8 cellular contexts compared by ENCODE assay signal in genomic region chr2:128027278-128027800, GRCh38. TPM values are rescaled to one million over a fixed set of nuclear protein-coding genes. Genes with fewer than 3 reads are reported as not detected.
DNase-seq lines count a peak whose midpoint lies in the region; ATAC-seq and TF ChIP-seq lines count a peak whose summit lies in the region.

No MANE protein-coding gene starts in this region.

- intact Hi-C loops in activated T-helper 1 cell treated with anti-CD3 and anti-CD28 coated beads, Interleukin-12 subunit alpha, Interleukin-12 subunit beta, Interleukin-2, Interleukin-4 antibody, amounts not matched to agents 30 ng/mL and 10 ng/mL and 1 ng/mL, durations not matched to agents 14 hours and 24 hours and 36 hours (cut with micrococcal nuclease), result loop anchor here (1.0 to 10.0 kb wide), 5 partner anchors 141 to 943 kb away; partner anchors contain the start of genes IWS1 and SFT2D3

- H3K79me2 ChIP-seq in GM23338 (replicated peaks; ENCODE audit: insufficient read depth), result peaks cover 45% of the 10 kb centered on the region
- peaks cover 43% of the 10 kb centered on the region for H3K79me2 ChIP-seq in Karpas-422 (ENCODE audit: low read length)
- H3K79me2 ChIP-seq in fibroblast of lung (ENCODE audit: control insufficient read depth, insufficient read depth, low read length), result peaks cover 22% of the 10 kb centered on the region

- H3K9me2 ChIP-seq in GM23338 (ENCODE audit: insufficient read depth) (no peaks in the 10 kb centered on the region; the same call in 1 of the 2 replicates), Karpas-422 (replicated peaks; ENCODE audit: insufficient read depth, low read length) (no peaks in the 10 kb centered on the region)

- no peak for TF ChIP-seq POLR2A in Peyer's patch (IDR thresholded peaks at IDR 0.05)

- no peak for TF ChIP-seq CTCF in GM23338 (conservative IDR thresholded peaks at IDR 0.05; ENCODE audit: low read depth in 2 of 2)
- TF ChIP-seq CTCF in Peyer's patch (IDR thresholded peaks at IDR 0.05), result no peak
- no peak for TF ChIP-seq CTCF in fibroblast of lung (conservative IDR thresholded peaks at IDR 0.05 in 1 of 2, IDR thresholded peaks at IDR 0.05 in 1 of 2; ENCODE audit: low read depth in 1 of 2, low read length in 2 of 2)

- peaks cover 11% of the 10 kb centered on the region for H3K36me3 ChIP-seq in GM23338 (ENCODE audit: insufficient read depth)
- no peaks in the 10 kb centered on the region for H3K36me3 ChIP-seq in Karpas-422 (ENCODE audit: insufficient read depth, low read length)
- H3K36me3 ChIP-seq in Peyer's patch, result peaks cover 0 to 4% (median 0%) of the 10 kb centered on the region in 3 donors
- no peaks in the 10 kb centered on the region for H3K36me3 ChIP-seq in fibroblast of lung (ENCODE audit: control insufficient read depth, insufficient read depth, low read length)

- H3K36me3 Mint-ChIP-seq in GM23338 (ENCODE audit: low read depth) (peaks cover 15% of the 10 kb centered on the region; the same call in 2 of the 3 replicates), naive B cell (no peaks in the 10 kb centered on the region)
- peaks cover 10% of the 10 kb centered on the region for H3K36me3 Mint-ChIP-seq in activated T-helper 1 cell treated with anti-CD3 and anti-CD28 coated beads, Interleukin-12 subunit alpha, Interleukin-12 subunit beta, Interleukin-2, Interleukin-4 antibody, amounts not matched to agents 30 ng/mL and 10 ng/mL and 1 ng/mL, durations not matched to agents 14 hours and 24 hours and 36 hours (ENCODE audit: low read depth)

- peaks cover 11% of the 10 kb centered on the region for H3K4me1 ChIP-seq in GM23338 (ENCODE audit: insufficient read depth)
- peaks cover 24% of the 10 kb centered on the region for H3K4me1 ChIP-seq in Karpas-422 (ENCODE audit: low read length)
- peaks cover 0 to 16% (median 5%) of the 10 kb centered on the region in 4 donors for H3K4me1 ChIP-seq in Peyer's patch
- no peaks in the 10 kb centered on the region for H3K4me1 ChIP-seq in fibroblast of lung (ENCODE audit: control insufficient read depth, extremely low read depth, insufficient read depth, low read length)

- H3K4me1 Mint-ChIP-seq in GM23338, result peaks cover 7% of the 10 kb centered on the region
- H3K4me1 Mint-ChIP-seq in activated T-helper 1 cell treated with anti-CD3 and anti-CD28 coated beads, Interleukin-12 subunit alpha, Interleukin-12 subunit beta, Interleukin-2, Interleukin-4 antibody, amounts not matched to agents 30 ng/mL and 10 ng/mL and 1 ng/mL, durations not matched to agents 14 hours and 24 hours and 36 hours (ENCODE audit: low read depth), result peaks cover 23% of the 10 kb centered on the region
- peaks cover 11 to 22% (median 22%) of the 10 kb centered on the region in 3 donors for H3K4me1 Mint-ChIP-seq in naive B cell

- ATAC-seq in GM23338, result peak; percentile 85
- peak; percentile 74 to 81 for ATAC-seq in naive B cell (ENCODE audit: low read depth in 2 of 2)

- peaks cover 8% of the 10 kb centered on the region for H3K9me3 ChIP-seq in Karpas-422 (ENCODE audit: low read length)
- no peaks in the 10 kb centered on the region for H3K9me3 ChIP-seq in Peyer's patch
- H3K9me3 ChIP-seq in fibroblast of lung (ENCODE audit: control insufficient read depth, insufficient read depth, low read depth, low read length), result no peaks in the 10 kb centered on the region

- no peak overlapping the region for H3K27ac ChIP-seq in GM23338 (ENCODE audit: low read depth)
- H3K27ac ChIP-seq in Karpas-422 (ENCODE audit: low read length), result peak overlapping the region; percentile 75
- peak overlapping the region; percentile 96 to 98 (median 97) for H3K27ac ChIP-seq in Peyer's patch
- peak overlapping the region; percentile 83 for H3K27ac ChIP-seq in fibroblast of lung (ENCODE audit: insufficient read depth, low read length)

- H3K4me3 Mint-ChIP-seq in GM23338, result peak overlapping the region; percentile 95; the same call in 2 of the 3 replicates
- H3K4me3 Mint-ChIP-seq in activated T-helper 1 cell treated with anti-CD3 and anti-CD28 coated beads, Interleukin-12 subunit alpha, Interleukin-12 subunit beta, Interleukin-2, Interleukin-4 antibody, amounts not matched to agents 30 ng/mL and 10 ng/mL and 1 ng/mL, durations not matched to agents 14 hours and 24 hours and 36 hours, result peak overlapping the region; percentile 87
- H3K4me3 Mint-ChIP-seq in naive B cell, result peak overlapping the region; percentile 84 to 96 (median 94)

- H3K27me3 ChIP-seq in GM23338 (ENCODE audit: insufficient read depth), result peaks cover 8% of the 10 kb centered on the region; the same call in 1 of the 2 replicates
- no peaks in the 10 kb centered on the region for H3K27me3 ChIP-seq in Karpas-422 (ENCODE audit: low read length)
- H3K27me3 ChIP-seq in Peyer's patch, result no peaks in the 10 kb centered on the region
- H3K27me3 ChIP-seq in fibroblast of lung (ENCODE audit: control insufficient read depth, insufficient read depth, low read length), result no peaks in the 10 kb centered on the region

- H3K4me3 ChIP-seq in GM23338, result peak overlapping the region; percentile 99
- peak overlapping the region; percentile 85 for H3K4me3 ChIP-seq in Karpas-422 (ENCODE audit: low read length)
- peak overlapping the region; percentile 84 to 99 (median 92) for H3K4me3 ChIP-seq in Peyer's patch
- peak overlapping the region; percentile 55 to 88 (median 83) for H3K4me3 ChIP-seq in fibroblast of lung (replicated peaks in 1 of 4; ENCODE audit: control extremely low read depth in 1 of 4, insufficient read depth in 1 of 4, low read depth in 3 of 4, low read length in 4 of 4)

- peaks cover 10% of the 10 kb centered on the region for H3K9me3 Mint-ChIP-seq in GM23338
- peaks cover 4% of the 10 kb centered on the region for H3K9me3 Mint-ChIP-seq in activated T-helper 1 cell treated with anti-CD3 and anti-CD28 coated beads, Interleukin-12 subunit alpha, Interleukin-12 subunit beta, Interleukin-2, Interleukin-4 antibody, amounts not matched to agents 30 ng/mL and 10 ng/mL and 1 ng/mL, durations not matched to agents 14 hours and 24 hours and 36 hours
- peaks cover 0 to 6% (median 0%) of the 10 kb centered on the region in 7 donors for H3K9me3 Mint-ChIP-seq in naive B cell

- H3F3A ChIP-seq in GM23338 (replicated peaks; ENCODE audit: low read depth), result no peaks in the 10 kb centered on the region; the same call in 1 of the 2 replicates

- H4K20me1 ChIP-seq in GM23338 (replicated peaks; ENCODE audit: insufficient read depth) (peaks cover 29% of the 10 kb centered on the region), Karpas-422 (ENCODE audit: insufficient read depth, low read depth, low read length) (no peaks in the 10 kb centered on the region; the same call in 1 of the 2 replicates), fibroblast of lung (ENCODE audit: control insufficient read depth, extremely low read depth, insufficient read depth, low read length) (no peaks in the 10 kb centered on the region)

- peak overlapping the region; percentile 94 for H3K9ac ChIP-seq in Karpas-422 (ENCODE audit: low read length)
- H3K9ac ChIP-seq in fibroblast of lung (ENCODE audit: insufficient read depth, low read length), result peak overlapping the region; percentile 92

- H3K27me3 Mint-ChIP-seq in GM23338 (ENCODE audit: insufficient read depth, low read depth, poor library complexity), result peaks cover 14% of the 10 kb centered on the region
- peaks cover 4% of the 10 kb centered on the region for H3K27me3 Mint-ChIP-seq in activated T-helper 1 cell treated with anti-CD3 and anti-CD28 coated beads, Interleukin-12 subunit alpha, Interleukin-12 subunit beta, Interleukin-2, Interleukin-4 antibody, amounts not matched to agents 30 ng/mL and 10 ng/mL and 1 ng/mL, durations not matched to agents 14 hours and 24 hours and 36 hours (ENCODE audit: insufficient read depth)
- peaks cover 0 to 5% (median 0%) of the 10 kb centered on the region in 3 donors for H3K27me3 Mint-ChIP-seq in naive B cell

- peak; percentile 95 for DNase-seq in DMS79 (lab: John Stamatoyannopoulos, UW)
- peak; percentile 98 for DNase-seq in GM23338 (ENCODE audit: low spot score)
- peak; percentile 99 for DNase-seq in Karpas-422
- DNase-seq in Peyer's patch, result peak; percentile 97 to 100 (median 99)
- DNase-seq in activated T-helper 1 cell treated with anti-CD3 and anti-CD28 coated beads, Interleukin-12 subunit alpha, Interleukin-12 subunit beta, Interleukin-2, Interleukin-4 antibody, amounts not matched to agents 30 ng/mL and 10 ng/mL and 1 ng/mL, durations not matched to agents 14 hours and 24 hours and 36 hours (ENCODE audit: low spot score), result peak; percentile 97
- peak; percentile 98 for DNase-seq in fibroblast of lung (ENCODE audit: low read depth in 2 of 2)
- DNase-seq in naive B cell, result peak; percentile 96
- peak; percentile 99 for DNase-seq in stimulated activated CD8-positive, alpha-beta memory T cell treated with anti-CD3 and anti-CD28 coated beads, Interleukin-7, amount 100 ng/mL, for 48 hours (ENCODE audit: extremely low read depth in 1 of 2, low read depth in 1 of 2)

- peak overlapping the region; percentile 66; the same call in 1 of the 2 replicates for H3K4me2 ChIP-seq in GM23338
- peak overlapping the region; percentile 79 for H3K4me2 ChIP-seq in Karpas-422 (ENCODE audit: low read depth, low read length, poor library complexity, severe bottlenecking)
- H3K4me2 ChIP-seq in fibroblast of lung (ENCODE audit: extremely low read depth, insufficient read depth, low read length), result peak overlapping the region; percentile 8

- H3K27ac Mint-ChIP-seq in GM23338 (no peak overlapping the region), naive B cell (peak overlapping the region in 3 of 6 donors; percentile 83 to 95 (median 90))
- peak overlapping the region; percentile 92 for H3K27ac Mint-ChIP-seq in activated T-helper 1 cell treated with anti-CD3 and anti-CD28 coated beads, Interleukin-12 subunit alpha, Interleukin-12 subunit beta, Interleukin-2, Interleukin-4 antibody, amounts not matched to agents 30 ng/mL and 10 ng/mL and 1 ng/mL, durations not matched to agents 14 hours and 24 hours and 36 hours

- H2AFZ ChIP-seq in GM23338 (no peak overlapping the region), Karpas-422 (ENCODE audit: low read length) (peak overlapping the region; percentile 91), fibroblast of lung (ENCODE audit: low read length) (peak overlapping the region; percentile 90)

TF ChIP-seq in GM23338, 12 proteins besides CTCF, POLR2A, EP300 and RAD21 (continues in another document):
- no peak for TF ChIP-seq STAT1 (IDR thresholded peaks at IDR 0.05; ENCODE audit: unreplicated experiment)

RNA-seq across cellular contexts. Expression of gene SAP130, which starts 0.5 kb away (rescaled TPM):
- 28.7 and 35.1 TPM in 2 replicates for total RNA-seq in GM23338 (2014; rRNA removed; shearing (Covaris generic))
- polyA plus RNA-seq in GM23338 (2016; fragmentation: Nextera tagmentation; extraction: Ambion mirVana), result 18.9 and 19.5 TPM in 2 replicates
- 7.5 and 14.3 TPM in 2 replicates for total RNA-seq in Karpas-422 (2014; rRNA removed; shearing (Covaris generic); ENCODE audit: low replicate concordance)
- total RNA-seq in Peyer's patch, result 10 to 100 TPM in 3 of 4 donors, 1 to 10 TPM in 1; 9.3 to 20.4 (median 15.6) TPM
- 30.9 and 31.5 TPM in 2 replicates for total RNA-seq in activated T-helper 1 cell treated with anti-CD3 and anti-CD28 coated beads, Interleukin-12 subunit alpha, Interleukin-12 subunit beta, Interleukin-2, Interleukin-4 antibody, amounts not matched to agents 30 ng/mL and 10 ng/mL and 1 ng/mL, durations not matched to agents 14 hours and 24 hours and 36 hours
- total RNA-seq in fibroblast of lung, result 2.6 and 4.5 TPM in 2 replicates
- 6.7 and 15.5 TPM in 2 replicates for polyA plus RNA-seq in fibroblast of lung
- 12.9 and 20.2 TPM in 2 replicates for polyA plus RNA-seq in fibroblast of lung (2012)
- 51.9 and 86.0 TPM in 2 replicates for polyA minus RNA-seq in fibroblast of lung (ENCODE audit: low replicate concordance)
- 10 to 100 TPM in 1 of 6 donors, 1 to 10 TPM in 5; 5.7 to 12.1 (median 7.1) TPM for polyA plus RNA-seq in naive B cell (ENCODE audit: low read depth in 6 of 6)

Comparison
In these comparisons a context has a peak if more than half of its experiments do, and no peak if none do; other contexts are left out.
1. H3K4me2 ChIP-seq: peak in every context shown above with its lines; median percentile 79 in Karpas-422; 66 in GM23338; 8 in fibroblast of lung.